Comparison of ENCODE assay signal across 11 cellular contexts in genomic region chr20:9903048-9903651, GRCh38.
DNase-seq lines count a peak whose midpoint lies in the region; ATAC-seq and TF ChIP-seq lines count a peak whose summit lies in the region.
"Had no signal": no experiment of that assay in that cellular context is flagged by ENCODE, and none has a peak within 500 bp of the region (broad histone marks: within the 10 kb centered on the region; RNA-seq: fewer than 3 reads in every experiment).

No MANE protein-coding gene starts in this region.

- DNase-seq in DND-41 (no peak), WTC11 (ENCODE audit: low spot score) (peak; percentile 55), left lung (no peak), NCI-H2081 (lab: John Stamatoyannopoulos, UW) (no peak)
- no peak for DNase-seq in activated CD4-positive, alpha-beta T cell treated with anti-CD3 and anti-CD28 coated beads, Interleukin-2, amount 10 ng/mL, durations not matched to agents 7 days and 5 days
- DNase-seq in activated CD4-positive, alpha-beta T cell treated with anti-CD3 and anti-CD28 coated beads for 48 hours = no peak
- DNase-seq: activated naive CD8-positive, alpha-beta T cell treated with anti-CD3 and anti-CD28 coated beads, Interleukin-2, amount 10 ng/mL, durations not matched to agents 7 days and 5 days; kidney glomerular epithelial cell had no signal

- CTCF ChIA-PET in WTC11 (lab: Charles Lee) = interaction anchor here (0.5 to 2.6 kb wide), 38 partner anchors 9 to 1005 kb away, joined by 3 to 30 read pairs (median 4); partner anchors contain the start of gene PAK5
- CTCF ChIA-PET in activated CD4-positive, alpha-beta T cell treated with anti-CD3 and anti-CD28 coated beads, Interleukin-2, amount 10 ng/mL, durations not matched to agents 7 days and 5 days (lab: Charles Lee) = interaction anchor here (1.3 kb wide), 1 partner anchor 9 kb away, joined by 4 read pairs; no protein-coding TSS in a partner anchor

- H3K27ac Mint-ChIP-seq in WTC11 = no peak overlapping the region
- no peak overlapping the region for H3K27ac Mint-ChIP-seq in activated CD4-positive, alpha-beta T cell treated with anti-CD3 and anti-CD28 coated beads, Interleukin-2, amount 10 ng/mL, durations not matched to agents 7 days and 5 days
- H3K27ac Mint-ChIP-seq: activated naive CD8-positive, alpha-beta T cell treated with anti-CD3 and anti-CD28 coated beads, Interleukin-2, amount 10 ng/mL, durations not matched to agents 7 days and 5 days had no signal

- intact Hi-C loops in left lung (cut with DNase I) = no loop called here

- H3K9ac ChIP-seq in DND-41 (ENCODE audit: low read depth, low read length) = no peak overlapping the region

- no peak overlapping the region for H3K4me2 ChIP-seq in DND-41 (ENCODE audit: insufficient read depth, low read length)

- peaks cover 15% of the 10 kb centered on the region for H3K27me3 ChIP-seq in DND-41 (ENCODE audit: insufficient read depth, low read length, poor library complexity)
- no peaks in the 10 kb centered on the region for H3K27me3 ChIP-seq in left lung

- H3K4me1 Mint-ChIP-seq in WTC11 = peaks cover 2% of the 10 kb centered on the region; the same call in 1 of the 2 replicates
- H3K4me1 Mint-ChIP-seq in activated CD4-positive, alpha-beta T cell treated with anti-CD3 and anti-CD28 coated beads, Interleukin-2, amount 10 ng/mL, durations not matched to agents 7 days and 5 days = no peaks in the 10 kb centered on the region
- H3K4me1 Mint-ChIP-seq: activated naive CD8-positive, alpha-beta T cell treated with anti-CD3 and anti-CD28 coated beads, Interleukin-2, amount 10 ng/mL, durations not matched to agents 7 days and 5 days had no signal

- H4K20me1 ChIP-seq in DND-41 (ENCODE audit: insufficient read depth, low read length) = no peaks in the 10 kb centered on the region

- no peak overlapping the region for H3K27ac ChIP-seq in DND-41 (ENCODE audit: low read length)
- H3K27ac ChIP-seq in left lung = no peak overlapping the region
- H3K27ac ChIP-seq: SK-N-MC had no signal

- no peaks in the 10 kb centered on the region for H3K36me3 ChIP-seq in DND-41 (ENCODE audit: insufficient read depth, low read length)
- H3K36me3 ChIP-seq in left lung = no peaks in the 10 kb centered on the region

- H3K4me3 Mint-ChIP-seq in WTC11 = no peak overlapping the region
- no peak overlapping the region for H3K4me3 Mint-ChIP-seq in activated CD4-positive, alpha-beta T cell treated with anti-CD3 and anti-CD28 coated beads, Interleukin-2, amount 10 ng/mL, durations not matched to agents 7 days and 5 days
- H3K4me3 Mint-ChIP-seq: activated naive CD8-positive, alpha-beta T cell treated with anti-CD3 and anti-CD28 coated beads, Interleukin-2, amount 10 ng/mL, durations not matched to agents 7 days and 5 days had no signal

- H3K36me3 Mint-ChIP-seq in WTC11 = no peaks in the 10 kb centered on the region
- no peaks in the 10 kb centered on the region for H3K36me3 Mint-ChIP-seq in activated CD4-positive, alpha-beta T cell treated with anti-CD3 and anti-CD28 coated beads, Interleukin-2, amount 10 ng/mL, durations not matched to agents 7 days and 5 days (ENCODE audit: low read depth)
- H3K36me3 Mint-ChIP-seq: activated naive CD8-positive, alpha-beta T cell treated with anti-CD3 and anti-CD28 coated beads, Interleukin-2, amount 10 ng/mL, durations not matched to agents 7 days and 5 days had no signal

- H3K27me3 Mint-ChIP-seq in WTC11 (ENCODE audit: low read depth) = no peaks in the 10 kb centered on the region; the same call in 1 of the 2 replicates
- H3K27me3 Mint-ChIP-seq in activated CD4-positive, alpha-beta T cell treated with anti-CD3 and anti-CD28 coated beads, Interleukin-2, amount 10 ng/mL, durations not matched to agents 7 days and 5 days = no peaks in the 10 kb centered on the region

- TF ChIP-seq CTCF in DND-41 (IDR thresholded peaks at IDR 0.05; ENCODE audit: borderline replicate concordance, extremely low read depth, low read length, poor library complexity, severe bottlenecking) (peak; percentile 52), WTC11 (IDR thresholded peaks at IDR 0.05) (peak; percentile 59), left lung (IDR thresholded peaks at IDR 0.05) (peak in 1 of 2 donors; percentile 15)

- H3K4me1 ChIP-seq in DND-41 (ENCODE audit: insufficient read depth, low read length) (no peaks in the 10 kb centered on the region), left lung (no peaks in the 10 kb centered on the region)

- peaks cover 8% of the 10 kb centered on the region; the same call in 1 of the 2 replicates for H3K9me3 Mint-ChIP-seq in WTC11
- H3K9me3 Mint-ChIP-seq in activated CD4-positive, alpha-beta T cell treated with anti-CD3 and anti-CD28 coated beads, Interleukin-2, amount 10 ng/mL, durations not matched to agents 7 days and 5 days = peaks cover 2% of the 10 kb centered on the region
- H3K9me3 Mint-ChIP-seq: activated naive CD8-positive, alpha-beta T cell treated with anti-CD3 and anti-CD28 coated beads, Interleukin-2, amount 10 ng/mL, durations not matched to agents 7 days and 5 days had no signal

- no peak overlapping the region for H2AFZ ChIP-seq in DND-41 (ENCODE audit: low read depth, low read length)

- no peaks in the 10 kb centered on the region for H3K79me2 ChIP-seq in DND-41 (ENCODE audit: insufficient read depth, low read length)

- no peaks in the 10 kb centered on the region for H3K9me3 ChIP-seq in DND-41 (ENCODE audit: insufficient read depth, low read length, severe bottlenecking)
- H3K9me3 ChIP-seq in left lung = no peaks in the 10 kb centered on the region

- POLR2A ChIA-PET in WTC11 (lab: Charles Lee) = no interaction called here
- POLR2A ChIA-PET in activated CD4-positive, alpha-beta T cell treated with anti-CD3 and anti-CD28 coated beads, Interleukin-2, amount 10 ng/mL, durations not matched to agents 7 days and 5 days (lab: Charles Lee) = no interaction called here

- ATAC-seq in DND-41 (ENCODE audit: insufficient read depth, low read depth) (no peak), HG03175 (IDR thresholded peaks at IDR 0.05; ENCODE audit: unreplicated experiment) (peak; percentile 70), WTC11 (peak; percentile 74), left lung (peak; percentile 23), HG02571 (IDR thresholded peaks at IDR 0.05; ENCODE audit: unreplicated experiment) (no peak)

- H3K4me3 ChIP-seq in DND-41 (ENCODE audit: low read depth in 1 of 2, low read length in 2 of 2) (no peak overlapping the region), left lung (no peak overlapping the region)
- H3K4me3 ChIP-seq: SK-N-MC had no signal

TF ChIP-seq in WTC11, 78 proteins besides CTCF, POLR2A, EP300 and RAD21 (continues in another document):
- TF ChIP-seq GRHL2 (CRISPR knock-in tag; IDR thresholded peaks at IDR 0.05; ENCODE audit: insufficient replicate concordance, severe bottlenecking) (no peak), E2F1 (CRISPR knock-in tag; IDR thresholded peaks at IDR 0.05) (no peak), ARID4B (CRISPR knock-in tag; IDR thresholded peaks at IDR 0.05; ENCODE audit: borderline replicate concordance) (no peak), ZNF263 (CRISPR knock-in tag; IDR thresholded peaks at IDR 0.05; ENCODE audit: low read depth) (no peak), ZBTB43 (CRISPR knock-in tag; IDR thresholded peaks at IDR 0.05) (no peak)

Comparison
In these comparisons a context has a peak if more than half of its experiments do, and no peak if none do; other contexts are left out.
1. ATAC-seq: peak in HG03175 (single experiment), WTC11 (single experiment) and left lung (single experiment); none in DND-41 (single experiment) and HG02571 (single experiment).